Comparison of ENCODE assay signal across 16 cellular contexts in genomic region chr22:24063986-24064385, GRCh38. TPM values are rescaled to one million over a fixed set of nuclear protein-coding genes. Genes with fewer than 3 reads are reported as not detected.
DNase-seq lines count a peak whose midpoint lies in the region; ATAC-seq, FAIRE-seq and TF ChIP-seq lines count a peak whose summit lies in the region.
"Had no signal": no experiment of that assay in that cellular context is flagged by ENCODE, and none has a peak within 500 bp of the region (broad histone marks: within the 10 kb centered on the region; RNA-seq: fewer than 3 reads in every experiment).

No MANE protein-coding gene starts in this region.

- no peak overlapping the region for H2AFZ ChIP-seq in OCI-LY1 (ENCODE audit: low read length)

- H3K27ac Mint-ChIP-seq in activated CD8-positive, alpha-beta memory T cell treated with anti-CD3 and anti-CD28 coated beads, Interleukin-2, amount 10 ng/mL, durations not matched to agents 7 days and 5 days, result no peak overlapping the region
- H3K27ac Mint-ChIP-seq in immature natural killer cell, result peak overlapping the region in 3 of 6 donors; percentile 12 to 67 (median 23)
- H3K27ac Mint-ChIP-seq: H9 had no signal

- no peak overlapping the region for H3K4me2 ChIP-seq in OCI-LY1 (ENCODE audit: low read length)
- H3K4me2 ChIP-seq: BLaER1 had no signal

- H3K79me2 ChIP-seq in OCI-LY1 (ENCODE audit: insufficient read depth, low read length), result no peaks in the 10 kb centered on the region

- H3K9me3 ChIP-seq in OCI-LY1 (ENCODE audit: low read length), result no peaks in the 10 kb centered on the region

- CTCF ChIA-PET in activated CD8-positive, alpha-beta memory T cell treated with anti-CD3 and anti-CD28 coated beads, Interleukin-2, amount 10 ng/mL, durations not matched to agents 7 days and 5 days (lab: Charles Lee), result interaction anchor here (2.9 kb wide), 1 partner anchor 94 kb away, joined by 17 read pairs; no protein-coding TSS in a partner anchor

- H3K9ac ChIP-seq in OCI-LY1 (ENCODE audit: low read length), result no peak overlapping the region
- H3K9ac ChIP-seq: BLaER1 had no signal

- no peaks in the 10 kb centered on the region for H3K9me2 ChIP-seq in OCI-LY1 (ENCODE audit: low read depth, low read length)

- H3K4me3 Mint-ChIP-seq in activated CD8-positive, alpha-beta memory T cell treated with anti-CD3 and anti-CD28 coated beads, Interleukin-2, amount 10 ng/mL, durations not matched to agents 7 days and 5 days, result no peak overlapping the region
- no peak overlapping the region for H3K4me3 Mint-ChIP-seq in immature natural killer cell
- H3K4me3 Mint-ChIP-seq: H9 had no signal

- FAIRE-seq in urothelium cell line (lab: Jason Lieb, UNC) (peak; percentile 13), RCC 7860 (lab: Jason Lieb, UNC) (no peak)
- FAIRE-seq: GM18507 had no signal

- TF ChIP-seq CTCF in OCI-LY1 (IDR thresholded peaks at IDR 0.05; ENCODE audit: low read length), result no peak

- peaks cover 57% of the 10 kb centered on the region for H3K36me3 Mint-ChIP-seq in activated CD8-positive, alpha-beta memory T cell treated with anti-CD3 and anti-CD28 coated beads, Interleukin-2, amount 10 ng/mL, durations not matched to agents 7 days and 5 days
- H3K36me3 Mint-ChIP-seq in immature natural killer cell, result peaks cover 16 to 57% (median 23%) of the 10 kb centered on the region in 3 donors

- H4K20me1 ChIP-seq in OCI-LY1 (ENCODE audit: insufficient read depth, low read length), result no peaks in the 10 kb centered on the region

- no peak for DNase-seq in activated CD8-positive, alpha-beta memory T cell treated with anti-CD3 and anti-CD28 coated beads, Interleukin-2, amount 10 ng/mL, durations not matched to agents 7 days and 5 days
- no peak for DNase-seq in activated CD8-positive, alpha-beta memory T cell treated with anti-CD3 and anti-CD28 coated beads, Interleukin-2, amount 50 U/mL, for 4 hours
- peak in 2 of 3 donors; percentile 1 to 12 for DNase-seq in immature natural killer cell
- no peak for DNase-seq in urothelium cell line (ENCODE audit: low spot score)
- DNase-seq in NCI-H1048 (lab: John Stamatoyannopoulos, UW), result no peak
- no peak for DNase-seq in RCC 7860 (ENCODE audit: low spot score)
- no peak for DNase-seq in middle frontal gyrus (ENCODE audit: extremely low spot score, low spot score)
- DNase-seq: 8988T, AML-193, GOT3, H9 had no signal

- H3K27me3 Mint-ChIP-seq in activated CD8-positive, alpha-beta memory T cell treated with anti-CD3 and anti-CD28 coated beads, Interleukin-2, amount 10 ng/mL, durations not matched to agents 7 days and 5 days, result no peaks in the 10 kb centered on the region
- peaks cover 0 to 2% (median 0%) of the 10 kb centered on the region in 3 donors for H3K27me3 Mint-ChIP-seq in immature natural killer cell (ENCODE audit: low read depth in 3 of 3)

- no peak overlapping the region for H3K4me3 ChIP-seq in OCI-LY1 (ENCODE audit: low read depth, low read length, poor library complexity, severe bottlenecking)
- H3K4me3 ChIP-seq: BLaER1 had no signal

- H3K4me1 ChIP-seq in OCI-LY1 (ENCODE audit: insufficient read depth, low read length, severe bottlenecking), result peaks cover 53% of the 10 kb centered on the region

- peak; percentile 27 for ATAC-seq in activated CD8-positive, alpha-beta memory T cell treated with anti-CD3 and anti-CD28 coated beads, Interleukin-2, amount 10 ng/mL, durations not matched to agents 7 days and 5 days

- no peaks in the 10 kb centered on the region for H3K9me3 Mint-ChIP-seq in activated CD8-positive, alpha-beta memory T cell treated with anti-CD3 and anti-CD28 coated beads, Interleukin-2, amount 10 ng/mL, durations not matched to agents 7 days and 5 days (ENCODE audit: low read depth)
- H3K9me3 Mint-ChIP-seq in immature natural killer cell, result no peaks in the 10 kb centered on the region

- peaks cover 28% of the 10 kb centered on the region for H3K4me1 Mint-ChIP-seq in activated CD8-positive, alpha-beta memory T cell treated with anti-CD3 and anti-CD28 coated beads, Interleukin-2, amount 10 ng/mL, durations not matched to agents 7 days and 5 days
- H3K4me1 Mint-ChIP-seq in immature natural killer cell, result peaks cover 3 to 5% of the 10 kb centered on the region in 2 donors
- H3K4me1 Mint-ChIP-seq: H9 had no signal

- no peaks in the 10 kb centered on the region for H3K27me3 ChIP-seq in OCI-LY1 (ENCODE audit: insufficient read depth, low read length)
- H3K27me3 ChIP-seq: BLaER1 had no signal

- H3K27ac ChIP-seq in OCI-LY1 (ENCODE audit: low read depth, low read length, poor library complexity, severe bottlenecking), result peak overlapping the region; percentile 19
- H3K27ac ChIP-seq: BLaER1 had no signal

- peaks cover 16% of the 10 kb centered on the region for H3F3A ChIP-seq in OCI-LY1 (ENCODE audit: insufficient read depth, low read length)

- H3K36me3 ChIP-seq in OCI-LY1 (ENCODE audit: insufficient read depth, low read length), result peaks cover 30% of the 10 kb centered on the region

RNA-seq across cellular contexts. Expression of gene CABIN1, which starts 52.9 kb away (rescaled TPM):
- 100 to 1,000 TPM in 1 of 2 experiments, 10 to 100 TPM in 1; 92.4 to 143 TPM for total RNA-seq in activated CD8-positive, alpha-beta memory T cell treated with anti-CD3 and anti-CD28 coated beads, Interleukin-2, amount 10 ng/mL, durations not matched to agents 7 days and 5 days
- polyA plus RNA-seq in immature natural killer cell, result 10 to 100 TPM in 1 of 3 donors, 1 to 10 TPM in 2; 1.5 to 15.0 (median 3.4) TPM

RNA-seq across cellular contexts. Expression of gene GSTT4, which starts 58.7 kb away (rescaled TPM):
- total RNA-seq in activated CD8-positive, alpha-beta memory T cell treated with anti-CD3 and anti-CD28 coated beads, Interleukin-2, amount 10 ng/mL, durations not matched to agents 7 days and 5 days, result not detected
- not detected for polyA plus RNA-seq in immature natural killer cell
- total RNA-seq: Daoy, H9, HT1080 had no signal

Comparison
In these comparisons a context has a peak if more than half of its experiments do, and no peak if none do; other contexts are left out.
1. DNase-seq: peak in immature natural killer cell (2 of 3); none in activated CD8-positive, alpha-beta memory T cell treated with anti-CD3 and anti-CD28 coated beads, Interleukin-2, amount 10 ng/mL, durations not matched to agents 7 days and 5 days (single experiment), activated CD8-positive, alpha-beta memory T cell treated with anti-CD3 and anti-CD28 coated beads, Interleukin-2, amount 50 U/mL, for 4 hours (single experiment), urothelium cell line (single experiment), NCI-H1048 (single experiment), RCC 7860 (single experiment) and middle frontal gyrus (single experiment).